8 cellular contexts compared by ENCODE assay signal in the genomic region with DNA sequence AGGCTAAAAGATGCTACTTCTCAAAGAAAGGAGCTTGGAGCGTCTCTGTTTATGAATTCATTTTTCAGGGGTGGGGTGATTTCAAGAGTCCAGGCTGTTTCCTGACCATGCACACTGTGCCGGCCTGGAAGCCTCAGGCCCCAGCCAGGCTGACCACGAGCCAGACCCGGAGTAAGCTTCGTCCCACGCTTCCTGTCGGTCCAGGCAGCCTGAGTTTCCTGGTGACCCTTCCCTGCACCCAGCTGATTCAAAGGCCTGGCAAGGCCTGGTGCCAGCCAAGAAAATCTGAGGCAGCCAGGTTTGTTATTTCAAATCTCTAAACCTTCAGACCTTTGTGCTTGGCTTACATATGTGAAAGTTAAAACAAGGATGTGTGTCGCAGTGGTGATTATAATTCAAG.
DNase-seq lines count a peak whose midpoint lies in the region; ATAC-seq and TF ChIP-seq lines count a peak whose summit lies in the region.
"Not testable (repeated sequence)": the region's sequence is repeated elsewhere in the genome, so short reads cannot be mapped to it uniquely, and the experiment has no call there.

No MANE protein-coding gene starts in this region.

- intact Hi-C loops in adrenal gland (cut with DNase I): loop anchor here in 1 of 2 donors (10.0 kb wide), 1 partner anchor 49 kb away; no protein-coding TSS in a partner anchor
- intact Hi-C loops in heart left ventricle (cut with DNase I): loop anchor here in 1 of 10 donors (10.0 kb wide), 1 partner anchor 59 kb away; the partner anchor contains the start of gene SMURF2
- intact Hi-C loops in lower lobe of right lung (cut with DNase I); posterior vena cava (cut with DNase I); upper lobe of right lung (cut with DNase I): not testable (repeated sequence)

- not testable (repeated sequence) for H3K27me3 ChIP-seq in MG63; adrenal gland; heart left ventricle; lower lobe of right lung (ENCODE audit: low read depth); upper lobe of right lung

- H3K4me1 ChIP-seq in adrenal gland (replicated peaks in 1 of 2) (peaks cover 11 to 20% of the 10 kb centered on the region in 2 donors), heart left ventricle (peaks cover 0 to 25% (median 12%) of the 10 kb centered on the region in 12 donors), lower lobe of right lung (peaks cover 16% of the 10 kb centered on the region), upper lobe of right lung (peaks cover 13% of the 10 kb centered on the region)

- TF ChIP-seq CTCF in adrenal gland (IDR thresholded peaks at IDR 0.05); heart left ventricle (IDR thresholded peaks at IDR 0.05); lower lobe of right lung (IDR thresholded peaks at IDR 0.05); upper lobe of right lung (IDR thresholded peaks at IDR 0.05): not testable (repeated sequence)

- not testable (repeated sequence) for H3K9me3 ChIP-seq in MG63; adrenal gland (replicated peaks in 1 of 3); heart left ventricle; lower lobe of right lung; upper lobe of right lung

- WGBS in adrenal gland, 4 donors: 20 to 41% (median 38%) methylated on average over 5 to 8 of the region's 8 CpGs
- WGBS in heart left ventricle, 4 donors: 40 to 56% (median 52%) methylated on average over 6 to 8 of the region's 8 CpGs

- TF ChIP-seq POLR2A in adrenal gland (IDR thresholded peaks at IDR 0.05); heart left ventricle (IDR thresholded peaks at IDR 0.05): not testable (repeated sequence)

- DNase-seq in EH (ENCODE audit: low read depth): peak; percentile 72
- DNase-seq in MG63: peak; percentile 98
- peak; percentile 48 to 84 (median 66) for DNase-seq in adrenal gland
- DNase-seq in heart left ventricle: peak; percentile 80 to 85 (median 81)
- peak; percentile 70 for DNase-seq in lower lobe of right lung
- DNase-seq in posterior vena cava (ENCODE audit: low spot score): peak; percentile 89
- DNase-seq in upper lobe of right lung: peak; percentile 77

- not testable (repeated sequence) for H3K36me3 ChIP-seq in MG63; adrenal gland (replicated peaks in 1 of 2); heart left ventricle; lower lobe of right lung; upper lobe of right lung

- H3K27ac ChIP-seq in adrenal gland (peak overlapping the region in 2 of 5 donors; percentile 18 to 46), heart left ventricle (peak overlapping the region; percentile 9 to 78 (median 58)), lower lobe of right lung (peak overlapping the region; percentile 46)
- H3K27ac ChIP-seq in upper lobe of right lung: not testable (repeated sequence)

- not testable (repeated sequence) for H3K4me3 ChIP-seq in MG63, adrenal gland, heart left ventricle, lower lobe of right lung, upper lobe of right lung

- ATAC-seq in esophagus mucosa (peak; percentile 73), heart left ventricle (peak; percentile 88 to 99 (median 96)), lower lobe of right lung (peak; percentile 77 to 82), upper lobe of right lung (peak; percentile 96)
